In genomic region chr7:148787571-148788295, GRCh38 we compare ENCODE assay signal across 15 cellular contexts.
"Had no signal": no experiment of that assay in that cellular context is flagged by ENCODE, and none has a peak within 500 bp of the region (broad histone marks: within the 10 kb centered on the region; RNA-seq: fewer than 3 reads in every experiment).

No MANE protein-coding gene starts in this region.

- H3K4me1 Mint-ChIP-seq: activated naive CD8-positive, alpha-beta T cell treated with anti-CD3 and anti-CD28 coated beads for 36 hours had no signal

- H3K27ac ChIP-seq: SJCRH30, stomach had no signal

- H3K4me3 Mint-ChIP-seq: activated naive CD8-positive, alpha-beta T cell treated with anti-CD3 and anti-CD28 coated beads for 36 hours; naive thymus-derived CD8-positive, alpha-beta T cell; T-helper 1 cell treated with Interleukin-12 subunit alpha and Interleukin-12 subunit beta and Interleukin-4 antibody, amounts not matched to agents 30 μg/mL and 1 μg/mL, for 36 hours had no signal

- H3K27me3 ChIP-seq: SJCRH30, stomach had no signal

- H3K9me3 Mint-ChIP-seq: activated naive CD8-positive, alpha-beta T cell treated with anti-CD3 and anti-CD28 coated beads for 36 hours; naive thymus-derived CD8-positive, alpha-beta T cell; T-helper 1 cell treated with Interleukin-12 subunit alpha and Interleukin-12 subunit beta and Interleukin-4 antibody, amounts not matched to agents 30 μg/mL and 1 μg/mL, for 36 hours had no signal

- H3K4me3 ChIP-seq: SJCRH30, stomach had no signal

- ATAC-seq: left lobe of liver; naive thymus-derived CD8-positive, alpha-beta T cell had no signal

- H3K9me3 ChIP-seq: SJCRH30, stomach had no signal

- DNase-seq: activated CD4-positive, alpha-beta T cell treated with anti-CD3 and anti-CD28 coated beads, Interleukin-2, amount 50 U/mL, for 1 hour; activated CD4-positive, CD25-positive, alpha-beta regulatory T cell treated with anti-CD3 and anti-CD28 coated beads, Interleukin-2, amount 50 U/mL, for 72 hours; activated naive CD4-positive, alpha-beta T cell; activated naive CD8-positive, alpha-beta T cell treated with anti-CD3 and anti-CD28 coated beads for 36 hours; amniotic stem cell; caudate nucleus; erythroblast; head of caudate nucleus; naive thymus-derived CD8-positive, alpha-beta T cell; retina; SJCRH30; stomach; trophoblast cell had no signal

- H3K27ac Mint-ChIP-seq: activated naive CD8-positive, alpha-beta T cell treated with anti-CD3 and anti-CD28 coated beads for 36 hours had no signal

- H3K27me3 Mint-ChIP-seq: activated naive CD8-positive, alpha-beta T cell treated with anti-CD3 and anti-CD28 coated beads for 36 hours; naive thymus-derived CD8-positive, alpha-beta T cell had no signal

- H3K4me1 ChIP-seq: SJCRH30, stomach had no signal
